In genomic region chr3:78992830-78993229, GRCh38 we compare ENCODE assay signal across 20 cellular contexts.
"Had no signal": no experiment of that assay in that cellular context is flagged by ENCODE, and none has a peak within 500 bp of the region (broad histone marks: within the 10 kb centered on the region; RNA-seq: fewer than 3 reads in every experiment).

No MANE protein-coding gene starts in this region.

- ATAC-seq: foreskin keratinocyte; left ventricle myocardium superior; natural killer cell treated with Interleukin-12 subunit alpha and Interleukin-12 subunit beta and Interleukin-15 and Interleukin-18, amount 100 ng/mL, for 72 hours; psoas muscle; sciatic nerve; stimulated activated naive B cell treated with anti-CD40 and anti-IgM and Interleukin-4, amounts not matched to agents 10 μg/mL and 1 μg/mL and 100 μg/mL, for 72 hours; stimulated activated naive CD8-positive, alpha-beta T cell treated with anti-CD3 and anti-CD28 coated beads, Interleukin-15, amount 100 ng/mL, for 72 hours had no signal

- H3K4me1 ChIP-seq: foreskin keratinocyte, psoas muscle had no signal

- H3K4me3 ChIP-seq: coronary artery, lung, psoas muscle had no signal

- DNase-seq: effector CD4-positive, alpha-beta T cell; endodermal cell; erythroblast; foreskin keratinocyte; left colon; left ventricle myocardium superior; mesenchymal stem cell; midbrain; psoas muscle; retina; stimulated activated CD4-positive, alpha-beta T cell treated with anti-CD3 and anti-CD28 coated beads, Interleukin-2, amount 100 ng/mL, for 24 hours; stimulated activated CD4-positive, alpha-beta T cell treated with anti-CD3 and anti-CD28 coated beads, Interleukin-4, amount 100 ng/mL, for 4 hours; stimulated activated naive B cell treated with anti-CD40 and anti-IgM and Interleukin-4, amounts not matched to agents 10 μg/mL and 1 μg/mL and 100 μg/mL, for 72 hours; stimulated activated naive CD8-positive, alpha-beta T cell treated with anti-CD3 and anti-CD28 coated beads, Interleukin-15, amount 100 ng/mL, for 72 hours; trophoblast cell had no signal

- H3K4me3 Mint-ChIP-seq: endodermal cell; natural killer cell treated with Interleukin-12 subunit alpha and Interleukin-12 subunit beta and Interleukin-15 and Interleukin-18, amount 100 ng/mL, for 72 hours; stimulated activated naive B cell treated with anti-CD40 and anti-IgM and Interleukin-4, amounts not matched to agents 10 μg/mL and 1 μg/mL and 100 μg/mL, for 72 hours; stimulated activated naive CD8-positive, alpha-beta T cell treated with anti-CD3 and anti-CD28 coated beads, Interleukin-15, amount 100 ng/mL, for 72 hours had no signal

- H3K36me3 ChIP-seq: neutrophil had no signal

- H3K36me3 Mint-ChIP-seq: natural killer cell treated with Interleukin-12 subunit alpha and Interleukin-12 subunit beta and Interleukin-15 and Interleukin-18, amount 100 ng/mL, for 72 hours; stimulated activated naive B cell treated with anti-CD40 and anti-IgM and Interleukin-4, amounts not matched to agents 10 μg/mL and 1 μg/mL and 100 μg/mL, for 72 hours had no signal

- H3K4me1 Mint-ChIP-seq: stimulated activated naive B cell treated with anti-CD40 and anti-IgM and Interleukin-4, amounts not matched to agents 10 μg/mL and 1 μg/mL and 100 μg/mL, for 72 hours; stimulated activated naive CD8-positive, alpha-beta T cell treated with anti-CD3 and anti-CD28 coated beads, Interleukin-15, amount 100 ng/mL, for 72 hours had no signal

- H3K27ac Mint-ChIP-seq: endodermal cell; natural killer cell treated with Interleukin-12 subunit alpha and Interleukin-12 subunit beta and Interleukin-15 and Interleukin-18, amount 100 ng/mL, for 72 hours; stimulated activated naive B cell treated with anti-CD40 and anti-IgM and Interleukin-4, amounts not matched to agents 10 μg/mL and 1 μg/mL and 100 μg/mL, for 72 hours; stimulated activated naive CD8-positive, alpha-beta T cell treated with anti-CD3 and anti-CD28 coated beads, Interleukin-15, amount 100 ng/mL, for 72 hours had no signal

- H3K27me3 ChIP-seq: foreskin keratinocyte, neutrophil had no signal

- H3K27me3 Mint-ChIP-seq: natural killer cell treated with Interleukin-12 subunit alpha and Interleukin-12 subunit beta and Interleukin-15 and Interleukin-18, amount 100 ng/mL, for 72 hours; stimulated activated naive B cell treated with anti-CD40 and anti-IgM and Interleukin-4, amounts not matched to agents 10 μg/mL and 1 μg/mL and 100 μg/mL, for 72 hours; stimulated activated naive CD8-positive, alpha-beta T cell treated with anti-CD3 and anti-CD28 coated beads, Interleukin-15, amount 100 ng/mL, for 72 hours had no signal

- H3K9me3 ChIP-seq: neutrophil had no signal

- H3K27ac ChIP-seq: coronary artery, foreskin keratinocyte, neutrophil, psoas muscle had no signal
